In genomic region chr3:39934696-39935095, GRCh38 we compare ENCODE assay signal across 21 cellular contexts.
DNase-seq lines count a peak whose midpoint lies in the region; ATAC-seq, FAIRE-seq and TF ChIP-seq lines count a peak whose summit lies in the region.
"Had no signal": no experiment of that assay in that cellular context is flagged by ENCODE, and none has a peak within 500 bp of the region (broad histone marks: within the 10 kb centered on the region; RNA-seq: fewer than 3 reads in every experiment).

No MANE protein-coding gene starts in this region.

- peak overlapping the region; percentile 79 for H3K27ac Mint-ChIP-seq in glutamatergic neuron (ENCODE audit: unreplicated experiment)
- H3K27ac Mint-ChIP-seq: GM23338 had no signal

- no peaks in the 10 kb centered on the region for H3K9me3 ChIP-seq in tibial artery
- no peaks in the 10 kb centered on the region for H3K9me3 ChIP-seq in upper lobe of left lung
- H3K9me3 ChIP-seq: SK-N-SH had no signal

- no peak for FAIRE-seq in GM19239 (lab: Jason Lieb, UNC)
- FAIRE-seq: HTR-8/SVneo had no signal

- intact Hi-C loops in tibial artery (cut with DNase I; ENCODE audit: low total_unique reads): loop anchor here (2.0 kb wide), 1 partner anchor 16 kb away; no protein-coding TSS in a partner anchor

- no peak overlapping the region for H3K4me3 Mint-ChIP-seq in glutamatergic neuron (ENCODE audit: unreplicated experiment)
- H3K4me3 Mint-ChIP-seq: GM23338 had no signal

- TF ChIP-seq EP300 in upper lobe of left lung (IDR thresholded peaks at IDR 0.05): no peak

- H3K9me3 Mint-ChIP-seq in glutamatergic neuron (ENCODE audit: unreplicated experiment): peaks cover 2% of the 10 kb centered on the region
- H3K9me3 Mint-ChIP-seq: GM23338 had no signal

- H3K36me3 Mint-ChIP-seq in glutamatergic neuron (ENCODE audit: unreplicated experiment): no peaks in the 10 kb centered on the region

- peaks cover 15% of the 10 kb centered on the region for H3K4me1 Mint-ChIP-seq in glutamatergic neuron (ENCODE audit: low read depth, unreplicated experiment)

- ATAC-seq in upper lobe of left lung (ENCODE audit: low FRiP score in 2 of 2): no peak
- ATAC-seq: GM23338 had no signal

- no peak for TF ChIP-seq CTCF in VCaP (conservative IDR thresholded peaks at IDR 0.05)
- TF ChIP-seq CTCF in glutamatergic neuron (IDR thresholded peaks at IDR 0.05; ENCODE audit: partially characterized antibody, unreplicated experiment): no peak
- TF ChIP-seq CTCF in tibial artery (IDR thresholded peaks at IDR 0.05): no peak
- TF ChIP-seq CTCF in upper lobe of left lung (IDR thresholded peaks at IDR 0.05): no peak

- H3K36me3 ChIP-seq in tibial artery: no peaks in the 10 kb centered on the region
- H3K36me3 ChIP-seq in upper lobe of left lung: no peaks in the 10 kb centered on the region

- H3K4me1 ChIP-seq in tibial artery (peaks cover 0 to 40% (median 11%) of the 10 kb centered on the region in 4 donors), upper lobe of left lung (no peaks in the 10 kb centered on the region)

- H3K4me3 ChIP-seq in tibial artery (no peak overlapping the region), upper lobe of left lung (no peak overlapping the region)
- H3K4me3 ChIP-seq: GM23338 had no signal

- DNase-seq in NCI-H524 (lab: John Stamatoyannopoulos, UW) (peak; percentile 29 to 83), glutamatergic neuron (no peak), tibial artery (no peak), GM19239 (ENCODE audit: insufficient read length, low spot score) (no peak), OCI-M1 (lab: John Stamatoyannopoulos, UW) (no peak), upper lobe of left lung (no peak)
- DNase-seq: AML-193, COR-L47, DMS153, GF-D8, HCEC 1CT, IMR-90, NCI-H1436, NCI-H2029, NCI-H446 treated with DMSO at 0.1 percent for 48 hours, NCI-H774, SHP77 treated with DMSO at 0.1 percent for 48 hours, SK-N-SH had no signal

- H3K27me3 ChIP-seq in tibial artery (no peaks in the 10 kb centered on the region), upper lobe of left lung (no peaks in the 10 kb centered on the region)

- 47 to 50% methylated on average over 5 of the region's 5 CpGs for WGBS in upper lobe of left lung, 2 donors

- TF ChIP-seq POLR2A in upper lobe of left lung (IDR thresholded peaks at IDR 0.05): no peak

- no peaks in the 10 kb centered on the region for H3K27me3 Mint-ChIP-seq in glutamatergic neuron (ENCODE audit: unreplicated experiment)

- peak overlapping the region; percentile 56 for H3K27ac ChIP-seq in VCaP
- H3K27ac ChIP-seq in tibial artery: peak overlapping the region; percentile 22 to 30
- H3K27ac ChIP-seq in upper lobe of left lung: no peak overlapping the region

Comparison
In these comparisons a context has a peak if more than half of its experiments do, and no peak if none do; other contexts are left out.
1. DNase-seq: peak in NCI-H524 (2 of 2); none in glutamatergic neuron (single experiment), tibial artery (0 of 2), GM19239 (single experiment), OCI-M1 (single experiment) and upper lobe of left lung (0 of 2).
2. H3K27ac ChIP-seq: peak in VCaP (single experiment) and tibial artery (2 of 2); none in upper lobe of left lung (0 of 4).